In genomic region chr6:129902681-129903080, GRCh38 we compare ENCODE assay signal across 21 cellular contexts. TPM values are rescaled to one million over a fixed set of nuclear protein-coding genes. Genes with fewer than 3 reads are reported as not detected.
A peak's percentile ranks its signal among the peaks of the same experiment; 100 is the strongest.
DNase-seq lines count a peak whose midpoint lies in the region; ATAC-seq and TF ChIP-seq lines count a peak whose summit lies in the region.
"Had no signal": no experiment of that assay in that cellular context is flagged by ENCODE, and none has a peak within 500 bp of the region (broad histone marks: within the 10 kb centered on the region; RNA-seq: fewer than 3 reads in every experiment).

No MANE protein-coding gene starts in this region.

- H3K27me3 ChIP-seq in mammary epithelial cell (ENCODE audit: insufficient read depth, low read length) (no peaks in the 10 kb centered on the region), ascending aorta (no peaks in the 10 kb centered on the region), PC-9 (ENCODE audit: insufficient read depth, low read depth) (no peaks in the 10 kb centered on the region)

- H3K9me3 Mint-ChIP-seq in MCF 10A (ENCODE audit: unreplicated experiment): no peaks in the 10 kb centered on the region

- H3K4me2 ChIP-seq in mammary epithelial cell (ENCODE audit: insufficient read depth, low read depth, low read length): no peak overlapping the region
- no peak overlapping the region for H3K4me2 ChIP-seq in PC-9

- WGBS in mammary epithelial cell (ENCODE audit: low coverage, missing lambda C conversion rate): 100% methylated on average over 1 of the region's 1 CpG

- ATAC-seq in HG02623 (IDR thresholded peaks at IDR 0.05; ENCODE audit: unreplicated experiment): peak; percentile 4
- peak; percentile 8 for ATAC-seq in HG03378 (IDR thresholded peaks at IDR 0.05; ENCODE audit: unreplicated experiment)
- no peak for ATAC-seq in HG02981 (IDR thresholded peaks at IDR 0.05; ENCODE audit: unreplicated experiment)
- no peak for ATAC-seq in SK-N-SH treated with all-trans-retinoic acid at 6 μM for 48 hours
- ATAC-seq: HepG2 had no signal

- H3K27ac ChIP-seq in mammary epithelial cell (ENCODE audit: insufficient read depth, low read depth, low read length) (no peak overlapping the region), ascending aorta (no peak overlapping the region), PC-9 (no peak overlapping the region)

- TF ChIP-seq CTCF in MCF 10A (IDR thresholded peaks at IDR 0.05; ENCODE audit: unreplicated experiment) (no peak), mammary epithelial cell (conservative IDR thresholded peaks at IDR 0.05 in 1 of 2, IDR thresholded peaks at IDR 0.05 in 1 of 2; ENCODE audit: extremely low read depth in 1 of 2, insufficient read depth in 1 of 2, low read depth in 1 of 2, low read length in 2 of 2) (no peak), ascending aorta (IDR thresholded peaks at IDR 0.05) (no peak), PC-9 (conservative IDR thresholded peaks at IDR 0.05) (no peak)

- H3K36me3 ChIP-seq in mammary epithelial cell (ENCODE audit: insufficient read depth, low read length) (no peaks in the 10 kb centered on the region), ascending aorta (no peaks in the 10 kb centered on the region), PC-9 (ENCODE audit: low read depth) (no peaks in the 10 kb centered on the region)

- no peak overlapping the region for H2AFZ ChIP-seq in mammary epithelial cell (ENCODE audit: low read depth, low read length)
- H2AFZ ChIP-seq in PC-9: no peak overlapping the region

- H3F3A ChIP-seq in PC-9 (ENCODE audit: insufficient read depth, low read depth): no peaks in the 10 kb centered on the region

- no peaks in the 10 kb centered on the region for H3K9me2 ChIP-seq in PC-9 (ENCODE audit: insufficient read depth)

- no peaks in the 10 kb centered on the region for H3K27me3 Mint-ChIP-seq in MCF 10A (ENCODE audit: insufficient read depth, unreplicated experiment)

- H3K9ac ChIP-seq in mammary epithelial cell (ENCODE audit: insufficient read depth, low read length): no peak overlapping the region

- H3K4me1 Mint-ChIP-seq in MCF 10A (ENCODE audit: insufficient read depth, unreplicated experiment): peaks cover 16% of the 10 kb centered on the region

- no peak for DNase-seq in MCF 10A (ENCODE audit: unreplicated experiment)
- no peak for DNase-seq in mammary epithelial cell
- no peak for DNase-seq in ascending aorta (ENCODE audit: low spot score in 2 of 2)
- DNase-seq in PC-9: no peak
- DNase-seq: 8988T, DMS79 treated with DMSO at 0.1 percent for 48 hours, KBM-7, NCI-H1694 treated with DMSO at 0.1 percent for 48 hours, NCI-H524, NCI-H82, RPMI8226, SIG-M5, T-helper 1 cell had no signal

- H3K4me3 Mint-ChIP-seq in MCF 10A (ENCODE audit: unreplicated experiment): no peak overlapping the region
- H3K4me3 Mint-ChIP-seq: CD14-positive monocyte had no signal

- H3K4me3 ChIP-seq in mammary epithelial cell (replicated peaks in 1 of 3; ENCODE audit: insufficient read depth in 1 of 3, low read depth in 2 of 3, low read length in 3 of 3) (no peak overlapping the region), ascending aorta (no peak overlapping the region), PC-9 (no peak overlapping the region)

- POLR2A ChIA-PET in MCF 10A (lab: Yijun Ruan, JAX) (interaction anchor here (0.8 kb wide), 1 partner anchor 118 kb away, joined by 3 read pairs; no protein-coding TSS in a partner anchor), PC-9 (lab: Charles Lee; ENCODE audit: unreplicated experiment) (no interaction called here)

- H3K79me2 ChIP-seq in mammary epithelial cell (ENCODE audit: insufficient read depth, low read length) (no peaks in the 10 kb centered on the region), PC-9 (ENCODE audit: low read depth) (no peaks in the 10 kb centered on the region)

- H3K4me1 ChIP-seq in mammary epithelial cell (ENCODE audit: insufficient read depth, low read length) (peaks cover 3% of the 10 kb centered on the region), ascending aorta (no peaks in the 10 kb centered on the region), PC-9 (replicated peaks; ENCODE audit: insufficient read depth) (no peaks in the 10 kb centered on the region)

- H3K9me3 ChIP-seq in mammary epithelial cell (replicated peaks; ENCODE audit: insufficient read depth, low read length) (no peaks in the 10 kb centered on the region), ascending aorta (no peaks in the 10 kb centered on the region), PC-9 (ENCODE audit: insufficient read depth, low read depth) (no peaks in the 10 kb centered on the region)

- H3K27ac Mint-ChIP-seq in MCF 10A (ENCODE audit: low read depth, unreplicated experiment): peak overlapping the region; percentile 55
- H3K27ac Mint-ChIP-seq: CD14-positive monocyte had no signal

- CTCF ChIA-PET in MCF 10A (lab: Yijun Ruan, JAX) (interaction anchor here (0.7 kb wide), 1 partner anchor 16 kb away, joined by 5 read pairs; no protein-coding TSS in a partner anchor), mammary epithelial cell (lab: Charles Lee; ENCODE audit: low non-redundant PET) (no interaction called here), PC-9 (lab: Charles Lee) (no interaction called here)

- intact Hi-C loops in MCF 10A (cut with micrococcal nuclease): no loop called here
- intact Hi-C loops in mammary epithelial cell (cut with micrococcal nuclease): no loop called here
- intact Hi-C loops in ascending aorta (cut with DNase I): no loop called here
- intact Hi-C loops in PC-9 (cut with micrococcal nuclease; ENCODE audit: unreplicated experiment): no loop called here

- H4K20me1 ChIP-seq in mammary epithelial cell (ENCODE audit: insufficient read depth, low read length) (no peaks in the 10 kb centered on the region), PC-9 (ENCODE audit: insufficient read depth) (no peaks in the 10 kb centered on the region)

- BruUV-seq in MCF 10A (replicated peaks; lab: Mats Ljungman, UMichigan): no TSS peak
- BruUV-seq in mammary epithelial cell (replicated peaks; lab: Mats Ljungman, UMichigan): no TSS peak
- no TSS peak for BruUV-seq in PC-9 (replicated peaks; lab: Mats Ljungman, UMichigan)

- H3K36me3 Mint-ChIP-seq in MCF 10A (ENCODE audit: insufficient read depth, unreplicated experiment): peaks cover 5% of the 10 kb centered on the region
- H3K36me3 Mint-ChIP-seq: CD14-positive monocyte had no signal

- in situ Hi-C loops in mammary epithelial cell (cut with MboI; ENCODE audit: low sequenced_read_pairs in 2 of 2): no loop called here

- dilution Hi-C loops in mammary epithelial cell (cut with HindIII; ENCODE audit: low sequenced_read_pairs): no loop called here

TF ChIP-seq in SK-N-SH treated with all-trans-retinoic acid at 6 μM for 48 hours, 23 proteins besides CTCF, POLR2A, EP300 and RAD21 (continues in another document):
- TF ChIP-seq TCF4 (CRISPR knock-in tag; IDR thresholded peaks at IDR 0.05; ENCODE audit: borderline replicate concordance) (no peak), ZNF8 (CRISPR knock-in tag; IDR thresholded peaks at IDR 0.05) (no peak), ZC3H10 (CRISPR knock-in tag; IDR thresholded peaks at IDR 0.05) (no peak), ZFP3 (CRISPR knock-in tag; IDR thresholded peaks at IDR 0.05) (no peak), TOX (CRISPR knock-in tag; IDR thresholded peaks at IDR 0.05; ENCODE audit: borderline replicate concordance) (no peak), ISL1 (CRISPR knock-in tag; IDR thresholded peaks at IDR 0.05) (no peak), OSR1 (CRISPR knock-in tag; IDR thresholded peaks at IDR 0.05) (no peak), RARB (CRISPR knock-in tag; IDR thresholded peaks at IDR 0.05) (no peak), CREB5 (CRISPR knock-in tag; IDR thresholded peaks at IDR 0.05; ENCODE audit: low read depth) (no peak), GLIS3 (CRISPR knock-in tag; IDR thresholded peaks at IDR 0.05) (no peak), ZNF70 (CRISPR knock-in tag; IDR thresholded peaks at IDR 0.05) (no peak), TSHZ2 (CRISPR knock-in tag; IDR thresholded peaks at IDR 0.05) (no peak), PPARA (CRISPR knock-in tag; IDR thresholded peaks at IDR 0.05; ENCODE audit: borderline replicate concordance) (no peak), SNAI2 (CRISPR knock-in tag; IDR thresholded peaks at IDR 0.05) (no peak)

RNA-seq across cellular contexts. Expression of gene TMEM244, which starts 41.6 kb away (rescaled TPM):
- total RNA-seq in MCF 10A (2022) (not detected in 2 replicates), mammary epithelial cell (not detected), ascending aorta (not detected), PC-9 (2021) (not detected in 2 replicates)
- not detected for polyA plus RNA-seq in mammary epithelial cell
- not detected for polyA minus RNA-seq in mammary epithelial cell
- total RNA-seq: H4, HepG2 had no signal
- polyA plus RNA-seq: AG04450, CD14-positive monocyte, HepG2 had no signal

Comparison
In these comparisons a context has a peak if more than half of its experiments do, and no peak if none do; other contexts are left out.
1. ATAC-seq: peak in HG02623 (single experiment) and HG03378 (single experiment); none in HG02981 (single experiment) and SK-N-SH treated with all-trans-retinoic acid at 6 μM for 48 hours (single experiment).